20 cellular contexts compared by ENCODE assay signal in genomic region chr18:55256568-55257289, GRCh38.
DNase-seq lines count a peak whose midpoint lies in the region; ATAC-seq and TF ChIP-seq lines count a peak whose summit lies in the region.
"Had no signal": no experiment of that assay in that cellular context is flagged by ENCODE, and none has a peak within 500 bp of the region (broad histone marks: within the 10 kb centered on the region; RNA-seq: fewer than 3 reads in every experiment).

No MANE protein-coding gene starts in this region.

- H3K18ac ChIP-seq in mesenchymal stem cell (ENCODE audit: low read depth in 1 of 2, low read length in 2 of 2): no peak overlapping the region

- no peak overlapping the region for H3K23ac ChIP-seq in mesenchymal stem cell (ENCODE audit: low read length in 2 of 2)

- no peak overlapping the region for H3K27ac Mint-ChIP-seq in MCF 10A (ENCODE audit: low read depth, unreplicated experiment)
- H3K27ac Mint-ChIP-seq in activated CD4-positive, alpha-beta memory T cell treated with anti-CD3 and anti-CD28 coated beads, Interleukin-2, amount 10 ng/mL, durations not matched to agents 7 days and 5 days: no peak overlapping the region
- H3K27ac Mint-ChIP-seq: activated CD8-positive, alpha-beta T cell treated with anti-CD3 and anti-CD28 coated beads, Interleukin-2, amount 10 ng/mL, durations not matched to agents 7 days and 5 days; activated naive CD8-positive, alpha-beta T cell treated with anti-CD3 and anti-CD28 coated beads for 36 hours; activated T-cell treated with anti-CD3 and anti-CD28 coated beads, Interleukin-2, amount 50 U/mL, for 72 hours; CD4-positive, alpha-beta T cell had no signal

- H3K27me3 ChIP-seq in dorsolateral prefrontal cortex (no peaks in the 10 kb centered on the region), mesenchymal stem cell (ENCODE audit: control insufficient read depth in 1 of 2, insufficient read depth in 1 of 2, low read length in 2 of 2) (no peaks in the 10 kb centered on the region)
- H3K27me3 ChIP-seq: breast epithelium, SJCRH30, stomach had no signal

- ATAC-seq in HG03571 (IDR thresholded peaks at IDR 0.05; ENCODE audit: unreplicated experiment): no peak
- no peak for ATAC-seq in HG03135 (IDR thresholded peaks at IDR 0.05; ENCODE audit: unreplicated experiment)
- ATAC-seq: activated CD8-positive, alpha-beta T cell treated with anti-CD3 and anti-CD28 coated beads, Interleukin-2, amount 10 ng/mL, durations not matched to agents 7 days and 5 days; activated T-cell treated with anti-CD3 and anti-CD28 coated beads, Interleukin-2, amount 50 U/mL, for 72 hours had no signal

- no peaks in the 10 kb centered on the region for H3K27me3 Mint-ChIP-seq in MCF 10A (ENCODE audit: insufficient read depth, unreplicated experiment)
- peaks cover 5% of the 10 kb centered on the region for H3K27me3 Mint-ChIP-seq in activated CD4-positive, alpha-beta memory T cell treated with anti-CD3 and anti-CD28 coated beads, Interleukin-2, amount 10 ng/mL, durations not matched to agents 7 days and 5 days
- H3K27me3 Mint-ChIP-seq: activated naive CD8-positive, alpha-beta T cell treated with anti-CD3 and anti-CD28 coated beads for 36 hours; CD4-positive, alpha-beta T cell had no signal

- peaks cover 7% of the 10 kb centered on the region for H3K9me3 ChIP-seq in mesenchymal stem cell (ENCODE audit: control insufficient read depth, low read length)
- H3K9me3 ChIP-seq: breast epithelium, SJCRH30, stomach had no signal

- BruUV-seq in MCF 10A (replicated peaks; lab: Mats Ljungman, UMichigan): no TSS peak

- H3K4me3 ChIP-seq in dorsolateral prefrontal cortex (peak overlapping the region in 1 of 59 donors; percentile 13), mesenchymal stem cell (ENCODE audit: insufficient read depth in 1 of 2, low read depth in 1 of 2, low read length in 2 of 2) (no peak overlapping the region)
- H3K4me3 ChIP-seq: breast epithelium, SJCRH30, stomach had no signal

- H2AK5ac ChIP-seq in mesenchymal stem cell (ENCODE audit: low read length, severe bottlenecking): peak overlapping the region; percentile 28

- H3K4me1 Mint-ChIP-seq in MCF 10A (ENCODE audit: insufficient read depth, unreplicated experiment): no peaks in the 10 kb centered on the region
- H3K4me1 Mint-ChIP-seq in activated CD4-positive, alpha-beta memory T cell treated with anti-CD3 and anti-CD28 coated beads, Interleukin-2, amount 10 ng/mL, durations not matched to agents 7 days and 5 days: peaks cover 5% of the 10 kb centered on the region
- H3K4me1 Mint-ChIP-seq: activated naive CD8-positive, alpha-beta T cell treated with anti-CD3 and anti-CD28 coated beads for 36 hours had no signal

- peaks cover 3 to 86% of the 10 kb centered on the region in 2 experiments for H3K36me3 ChIP-seq in mesenchymal stem cell (ENCODE audit: control insufficient read depth in 1 of 2, insufficient read depth in 2 of 2, low read depth in 1 of 2, low read length in 2 of 2)
- H3K36me3 ChIP-seq: breast epithelium, SJCRH30 had no signal

- no peak overlapping the region for H3K4me3 Mint-ChIP-seq in MCF 10A (ENCODE audit: unreplicated experiment)
- H3K4me3 Mint-ChIP-seq in activated CD4-positive, alpha-beta memory T cell treated with anti-CD3 and anti-CD28 coated beads, Interleukin-2, amount 10 ng/mL, durations not matched to agents 7 days and 5 days: no peak overlapping the region
- H3K4me3 Mint-ChIP-seq: activated CD8-positive, alpha-beta T cell treated with anti-CD3 and anti-CD28 coated beads, Interleukin-2, amount 10 ng/mL, durations not matched to agents 7 days and 5 days; activated naive CD8-positive, alpha-beta T cell treated with anti-CD3 and anti-CD28 coated beads for 36 hours; activated T-cell treated with anti-CD3 and anti-CD28 coated beads, Interleukin-2, amount 50 U/mL, for 72 hours; CD4-positive, alpha-beta T cell had no signal

- CTCF ChIA-PET in MCF 10A (lab: Yijun Ruan, JAX): interaction anchor here (1.2 kb wide), 1 partner anchor 22 kb away, joined by 5 read pairs; no protein-coding TSS in a partner anchor
- CTCF ChIA-PET in activated CD4-positive, alpha-beta memory T cell treated with anti-CD3 and anti-CD28 coated beads, Interleukin-2, amount 10 ng/mL, durations not matched to agents 7 days and 5 days (lab: Charles Lee): no interaction called here

- H3K4ac ChIP-seq in mesenchymal stem cell (ENCODE audit: low read depth in 1 of 2, low read length in 2 of 2): no peak overlapping the region

- intact Hi-C loops in dorsolateral prefrontal cortex (cut with DNase I): no loop called here
- intact Hi-C loops in MCF 10A (cut with micrococcal nuclease): no loop called here

- peak overlapping the region; percentile 23 for H3K4me2 ChIP-seq in mesenchymal stem cell (ENCODE audit: low read length, poor library complexity, severe bottlenecking)

- no peaks in the 10 kb centered on the region for H3K36me3 Mint-ChIP-seq in MCF 10A (ENCODE audit: insufficient read depth, unreplicated experiment)
- H3K36me3 Mint-ChIP-seq in activated CD4-positive, alpha-beta memory T cell treated with anti-CD3 and anti-CD28 coated beads, Interleukin-2, amount 10 ng/mL, durations not matched to agents 7 days and 5 days (ENCODE audit: low read depth): no peaks in the 10 kb centered on the region
- H3K36me3 Mint-ChIP-seq: activated naive CD8-positive, alpha-beta T cell treated with anti-CD3 and anti-CD28 coated beads for 36 hours had no signal

- no peak overlapping the region for H2BK120ac ChIP-seq in mesenchymal stem cell (ENCODE audit: low read depth, low read length)

- H3K9me3 Mint-ChIP-seq in MCF 10A (ENCODE audit: unreplicated experiment): no peaks in the 10 kb centered on the region
- H3K9me3 Mint-ChIP-seq in activated CD4-positive, alpha-beta memory T cell treated with anti-CD3 and anti-CD28 coated beads, Interleukin-2, amount 10 ng/mL, durations not matched to agents 7 days and 5 days: no peaks in the 10 kb centered on the region
- H3K9me3 Mint-ChIP-seq: activated naive CD8-positive, alpha-beta T cell treated with anti-CD3 and anti-CD28 coated beads for 36 hours; activated T-cell treated with anti-CD3 and anti-CD28 coated beads, Interleukin-2, amount 50 U/mL, for 72 hours; CD4-positive, alpha-beta T cell had no signal

- H4K91ac ChIP-seq in mesenchymal stem cell (ENCODE audit: low read length): no peak overlapping the region

- 96% methylated on average over 3 of the region's 5 CpGs for WGBS in mesenchymal stem cell

- H2BK5ac ChIP-seq in mesenchymal stem cell (ENCODE audit: low read depth, low read length, poor library complexity, severe bottlenecking): peak overlapping the region; percentile 73

- TF ChIP-seq CTCF in dorsolateral prefrontal cortex (IDR thresholded peaks at IDR 0.05 in 54 of 56, conservative IDR thresholded peaks at IDR 0.05 in 2 of 56; ENCODE audit: low read depth in 1 of 56, partially characterized antibody in 56 of 56) (no peak), MCF 10A (IDR thresholded peaks at IDR 0.05; ENCODE audit: unreplicated experiment) (no peak)

- no peak overlapping the region for H2BK15ac ChIP-seq in mesenchymal stem cell (ENCODE audit: low read depth, poor library complexity, severe bottlenecking)

- H2BK12ac ChIP-seq in mesenchymal stem cell (ENCODE audit: low read length in 2 of 2): no peak overlapping the region

- peak; percentile 36 for DNase-seq in Ammon's horn (ENCODE audit: low spot score)
- peak; percentile 16 for DNase-seq in HT1080 (ENCODE audit: low read depth)
- no peak for DNase-seq in dorsolateral prefrontal cortex
- no peak for DNase-seq in mesenchymal stem cell
- DNase-seq in MCF 10A (ENCODE audit: unreplicated experiment): no peak
- DNase-seq in activated CD4-positive, alpha-beta memory T cell treated with anti-CD3 and anti-CD28 coated beads, Interleukin-2, amount 10 ng/mL, durations not matched to agents 7 days and 5 days: no peak
- DNase-seq: activated CD4-positive, CD25-positive, alpha-beta regulatory T cell; activated CD8-positive, alpha-beta T cell treated with anti-CD3 and anti-CD28 coated beads, Interleukin-2, amount 10 ng/mL, durations not matched to agents 7 days and 5 days; activated naive CD8-positive, alpha-beta T cell treated with anti-CD3 and anti-CD28 coated beads for 36 hours; activated T-cell treated with anti-CD3 and anti-CD28 coated beads, Interleukin-2, amount 50 U/mL, for 72 hours; CD4-positive, alpha-beta T cell; midbrain; NCI-H2171 treated with DMSO at 0.1 percent for 48 hours; NCI-H748 treated with DMSO at 0.1 percent for 48 hours; retina; SJCRH30; stomach had no signal

- no peaks in the 10 kb centered on the region for H3K79me1 ChIP-seq in mesenchymal stem cell (replicated peaks; ENCODE audit: low read length, poor library complexity, severe bottlenecking)

- H3K27ac ChIP-seq in dorsolateral prefrontal cortex (peak overlapping the region in 52 of 59 donors; percentile 4 to 75 (median 50)), mesenchymal stem cell (ENCODE audit: low read length, poor library complexity, severe bottlenecking) (peak overlapping the region; percentile 95)
- H3K27ac ChIP-seq: breast epithelium, SJCRH30, stomach had no signal

- no peak overlapping the region for H3K14ac ChIP-seq in mesenchymal stem cell (ENCODE audit: low read length in 2 of 2)

- H3K4me1 ChIP-seq in mesenchymal stem cell (ENCODE audit: control insufficient read depth, insufficient read depth, low read depth, low read length): no peaks in the 10 kb centered on the region
- H3K4me1 ChIP-seq: breast epithelium, SJCRH30 had no signal

- H3K9ac ChIP-seq in mesenchymal stem cell (ENCODE audit: low read length): no peak overlapping the region

- POLR2A ChIA-PET in MCF 10A (lab: Yijun Ruan, JAX): interaction anchor here (0.8 kb wide), 1 partner anchor 10 kb away, joined by 3 read pairs; no protein-coding TSS in a partner anchor
- POLR2A ChIA-PET in activated CD4-positive, alpha-beta memory T cell treated with anti-CD3 and anti-CD28 coated beads, Interleukin-2, amount 10 ng/mL, durations not matched to agents 7 days and 5 days (lab: Charles Lee): no interaction called here

- H4K8ac ChIP-seq in mesenchymal stem cell (ENCODE audit: low read length): no peak overlapping the region

- H2AFZ ChIP-seq in mesenchymal stem cell (ENCODE audit: low read depth, low read length): no peak overlapping the region

Comparison
In these comparisons a context has a peak if more than half of its experiments do, and no peak if none do; other contexts are left out.
1. DNase-seq: peak in Ammon's horn (single experiment) and HT1080 (single experiment); none in dorsolateral prefrontal cortex (0 of 10), mesenchymal stem cell (single experiment), MCF 10A (single experiment) and activated CD4-positive, alpha-beta memory T cell treated with anti-CD3 and anti-CD28 coated beads, Interleukin-2, amount 10 ng/mL, durations not matched to agents 7 days and 5 days (single experiment).